ENCODE assay signal across 35 cellular contexts in genomic region chr20:55142932-55143331, GRCh38.
"Had no signal": no experiment of that assay in that cellular context is flagged by ENCODE, and none has a peak within 500 bp of the region (broad histone marks: within the 10 kb centered on the region; RNA-seq: fewer than 3 reads in every experiment).

No MANE protein-coding gene starts in this region.

- DNase-seq: activated B cell treated with CpG ODN at 0.5 μM for 24 hours; activated CD4-positive, alpha-beta memory T cell treated with anti-CD3 and anti-CD28 coated beads for 36 hours; activated CD4-positive, alpha-beta T cell treated with anti-CD3 and anti-CD28 coated beads for 4 hours; activated CD4-positive, alpha-beta T cell treated with anti-CD3 and anti-CD28 coated beads, Interleukin-2, amount 10 ng/mL, durations not matched to agents 24 days and 14 days; activated CD4-positive, alpha-beta T cell treated with anti-CD3 and anti-CD28 coated beads, Interleukin-2, amount 50 U/mL, for 1 hour; activated CD4-positive, alpha-beta T cell treated with anti-CD3 and anti-CD28 coated beads, Interleukin-2, amount 50 U/mL, for 4 hours; activated CD4-positive, CD25-positive, alpha-beta regulatory T cell treated with anti-CD3 and anti-CD28 coated beads, Interleukin-2, amount 50 U/mL, for 72 hours; activated CD8-positive, alpha-beta memory T cell treated with anti-CD3 and anti-CD28 coated beads for 24 hours; activated CD8-positive, alpha-beta memory T cell treated with anti-CD3 and anti-CD28 coated beads, Interleukin-2, amount 50 U/mL, for 4 hours; activated CD8-positive, alpha-beta T cell treated with anti-CD3 and anti-CD28 coated beads for 36 hours; activated effector memory CD4-positive, alpha-beta T cell treated with anti-CD3 and anti-CD28 coated beads, Interleukin-2, amount 50 U/mL, for 16 hours; activated gamma-delta T cell treated with Interleukin-2 at 50 U/mL for 16 hours; activated naive CD4-positive, alpha-beta T cell; activated naive CD4-positive, alpha-beta T cell treated with anti-CD3 and anti-CD28 coated beads for 36 hours; activated naive CD4-positive, alpha-beta T cell treated with anti-CD3 and anti-CD28 coated beads, Interleukin-2, amount 50 U/mL, for 16 hours; activated naive CD8-positive, alpha-beta T cell treated with anti-CD3 and anti-CD28 coated beads for 36 hours; activated T-cell treated with anti-CD3 and anti-CD28 coated beads for 4 hours; activated T-cell treated with anti-CD3 and anti-CD28 coated beads, Interleukin-2, amount 50 U/mL, for 1 hour; activated T-cell treated with anti-CD3 and anti-CD28 coated beads, Interleukin-2, amount 50 U/mL, for 4 hours; activated T-cell treated with anti-CD3 and anti-CD28 coated beads, Interleukin-2, amount 50 U/mL, for 72 hours; adrenal gland; amniotic stem cell; aorta; body of pancreas; brain microvascular endothelial cell; central memory CD4-positive, alpha-beta T cell; T-helper 2 cell; T-helper 9 cell had no signal

- H3K36me3 ChIP-seq: adrenal gland, brain microvascular endothelial cell, breast epithelium had no signal

- FAIRE-seq: astrocyte, colon, TTC549 had no signal

- H3K27me3 ChIP-seq: adrenal gland, body of pancreas, brain microvascular endothelial cell, breast epithelium had no signal

- H3K27ac ChIP-seq: adrenal gland, body of pancreas, brain microvascular endothelial cell, breast epithelium, VCaP had no signal

- ATAC-seq: activated CD8-positive, alpha-beta T cell treated with anti-CD3 and anti-CD28 coated beads for 36 hours; activated naive CD4-positive, alpha-beta T cell treated with anti-CD3 and anti-CD28 coated beads, Interleukin-2, amount 50 U/mL, for 72 hours; activated T-cell treated with anti-CD3 and anti-CD28 coated beads, Interleukin-2, amount 50 U/mL, for 4 hours; activated T-cell treated with anti-CD3 and anti-CD28 coated beads, Interleukin-2, amount 50 U/mL, for 72 hours; activated T-helper 17 cell treated with anti-CD3 and anti-CD28 coated beads, Interleukin-2, amount 50 U/mL, for 72 hours; body of pancreas had no signal

- H3K4me1 ChIP-seq: adrenal gland, body of pancreas, breast epithelium had no signal

- H3K4me3 ChIP-seq: adrenal gland, body of pancreas, breast epithelium had no signal

- H3K9me3 ChIP-seq: adrenal gland, body of pancreas, breast epithelium had no signal
